13 cellular contexts compared by ENCODE assay signal in genomic region chr5:19208397-19208796, GRCh38.
DNase-seq lines count a peak whose midpoint lies in the region; ATAC-seq and TF ChIP-seq lines count a peak whose summit lies in the region.
"Had no signal": no experiment of that assay in that cellular context is flagged by ENCODE, and none has a peak within 500 bp of the region (broad histone marks: within the 10 kb centered on the region; RNA-seq: fewer than 3 reads in every experiment).

No MANE protein-coding gene starts in this region.

- 82 to 87% methylated on average over 4 of the region's 4 CpGs for WGBS in aorta, 2 donors
- 89 to 96% methylated on average over 4 of the region's 4 CpGs for WGBS in sigmoid colon, 2 donors

- in situ Hi-C loops in G401 (cut with HindIII; ENCODE audit: low sequenced_read_pairs) = no loop called here

- intact Hi-C loops in sciatic nerve (cut with DNase I) = no loop called here
- intact Hi-C loops in aorta (cut with DNase I) = no loop called here
- intact Hi-C loops in sigmoid colon (cut with DNase I) = no loop called here

- DNase-seq in G401 (ENCODE audit: low spot score) = peak; percentile 57
- DNase-seq in NCI-H446 treated with DMSO at 0.1 percent for 48 hours (lab: John Stamatoyannopoulos, UW) = peak; percentile 60
- DNase-seq in sciatic nerve (ENCODE audit: low spot score) = no peak
- DNase-seq in aorta = no peak
- DNase-seq in GM03348 (ENCODE audit: low spot score) = no peak
- no peak for DNase-seq in SW 1271 (lab: John Stamatoyannopoulos, UW)
- DNase-seq in sigmoid colon = no peak
- DNase-seq: 8988T, DMS153, DMS79 had no signal

- TF ChIP-seq EP300 in sigmoid colon (IDR thresholded peaks at IDR 0.05) = no peak

- no peak for TF ChIP-seq POLR2A in sigmoid colon (IDR thresholded peaks at IDR 0.05)

- TF ChIP-seq CTCF in sigmoid colon (IDR thresholded peaks at IDR 0.05) = no peak

- H3K4me1 ChIP-seq in aorta (ENCODE audit: control insufficient read depth in 1 of 2, insufficient read depth in 2 of 2, low read length in 2 of 2) (no peaks in the 10 kb centered on the region), sigmoid colon (no peaks in the 10 kb centered on the region)
- H3K4me1 ChIP-seq: BLaER1, HAP-1 had no signal

- H3K4me3 ChIP-seq in aorta (ENCODE audit: low read length in 2 of 2) (no peak overlapping the region), sigmoid colon (no peak overlapping the region)
- H3K4me3 ChIP-seq: BLaER1, HAP-1 had no signal

- no peak overlapping the region for H3K27ac ChIP-seq in aorta (ENCODE audit: low read depth in 1 of 2, low read length in 2 of 2)
- no peak overlapping the region for H3K27ac ChIP-seq in sigmoid colon
- H3K27ac ChIP-seq: BLaER1, HL-60 had no signal

- peak; percentile 10 for ATAC-seq in sciatic nerve
- peak; percentile 17 for ATAC-seq in aorta (ENCODE audit: low FRiP score)

- no peaks in the 10 kb centered on the region for H3K9me3 ChIP-seq in aorta (ENCODE audit: control insufficient read depth, low read length)
- H3K9me3 ChIP-seq in sigmoid colon = no peaks in the 10 kb centered on the region
- H3K9me3 ChIP-seq: BLaER1, HAP-1 had no signal

- H3K36me3 ChIP-seq in aorta (ENCODE audit: control insufficient read depth in 1 of 2, insufficient read depth in 2 of 2, low read length in 1 of 2) (no peaks in the 10 kb centered on the region), sigmoid colon (no peaks in the 10 kb centered on the region)
- H3K36me3 ChIP-seq: BLaER1, HAP-1 had no signal

- no peaks in the 10 kb centered on the region for H3K27me3 ChIP-seq in aorta (ENCODE audit: control insufficient read depth in 1 of 2, insufficient read depth in 2 of 2, low read length in 1 of 2)
- no peaks in the 10 kb centered on the region for H3K27me3 ChIP-seq in sigmoid colon
- H3K27me3 ChIP-seq: BLaER1 had no signal

Comparison
In these comparisons a context has a peak if more than half of its experiments do, and no peak if none do; other contexts are left out.
1. DNase-seq: peak in G401 (single experiment) and NCI-H446 treated with DMSO at 0.1 percent for 48 hours (single experiment); none in sciatic nerve (single experiment), aorta (0 of 2), GM03348 (single experiment), SW 1271 (0 of 2) and sigmoid colon (single experiment).